In genomic region chr10:132121511-132121830, GRCh38 we compare ENCODE assay signal across 18 cellular contexts. TPM values are rescaled to one million over a fixed set of nuclear protein-coding genes. Genes with fewer than 3 reads are reported as not detected.
DNase-seq lines count a peak whose midpoint lies in the region; ATAC-seq and TF ChIP-seq lines count a peak whose summit lies in the region.
"Had no signal": no experiment of that assay in that cellular context is flagged by ENCODE, and none has a peak within 500 bp of the region (broad histone marks: within the 10 kb centered on the region; RNA-seq: fewer than 3 reads in every experiment).

No MANE protein-coding gene starts in this region.

- no peak overlapping the region for H3K4me3 ChIP-seq in heart right ventricle
- no peak overlapping the region for H3K4me3 ChIP-seq in lower lobe of right lung
- no peak overlapping the region for H3K4me3 ChIP-seq in spleen
- H3K4me3 ChIP-seq: A549, GM23338 had no signal

- peaks cover 31% of the 10 kb centered on the region for H3K27me3 Mint-ChIP-seq in chondrocyte (ENCODE audit: low read depth)
- H3K27me3 Mint-ChIP-seq: CD4-positive, alpha-beta T cell had no signal

- TF ChIP-seq POLR2A in spleen (IDR thresholded peaks at IDR 0.05): no peak

- DNase-seq in Right ventricle myocardium superior: peak; percentile 30
- no peak for DNase-seq in heart right ventricle
- peak; percentile 70 for DNase-seq in chondrocyte (ENCODE audit: low spot score)
- peak; percentile 24 for DNase-seq in lower lobe of right lung
- peak; percentile 43 for DNase-seq in spleen
- DNase-seq in activated naive CD4-positive, alpha-beta T cell treated with Interleukin-2 at 50 U/mL for 16 hours: no peak
- DNase-seq: AML-193; Caco-2; CD4-positive, alpha-beta T cell; H7; HFFc6 had no signal

- H3K4me3 Mint-ChIP-seq in chondrocyte (ENCODE audit: unreplicated experiment): no peak overlapping the region
- H3K4me3 Mint-ChIP-seq: CD4-positive, alpha-beta T cell; GM23338; HFFc6 had no signal

- H3K27me3 ChIP-seq in heart right ventricle: no peaks in the 10 kb centered on the region
- H3K27me3 ChIP-seq in lower lobe of right lung (ENCODE audit: low read depth): no peaks in the 10 kb centered on the region
- H3K27me3 ChIP-seq in spleen (replicated peaks in 1 of 7): no peaks in the 10 kb centered on the region

- intact Hi-C loops in Right ventricle myocardium superior (cut with DNase I) (no loop called here), heart right ventricle (cut with DNase I) (no loop called here), lower lobe of right lung (cut with DNase I) (no loop called here), spleen (cut with DNase I; ENCODE audit: low total_unique reads) (no loop called here)

- TF ChIP-seq CTCF in heart right ventricle (IDR thresholded peaks at IDR 0.05): no peak
- TF ChIP-seq CTCF in chondrocyte (IDR thresholded peaks at IDR 0.05): no peak
- TF ChIP-seq CTCF in lower lobe of right lung (IDR thresholded peaks at IDR 0.05): no peak
- TF ChIP-seq CTCF in spleen (IDR thresholded peaks at IDR 0.05 in 8 of 11, conservative IDR thresholded peaks at IDR 0.05 in 3 of 11): no peak

- no peaks in the 10 kb centered on the region for H3K4me1 Mint-ChIP-seq in chondrocyte (ENCODE audit: low read depth)

- H3K36me3 ChIP-seq in heart right ventricle (no peaks in the 10 kb centered on the region), lower lobe of right lung (no peaks in the 10 kb centered on the region), spleen (no peaks in the 10 kb centered on the region)

- H3K4me1 ChIP-seq in heart right ventricle: no peaks in the 10 kb centered on the region
- H3K4me1 ChIP-seq in lower lobe of right lung: no peaks in the 10 kb centered on the region
- no peaks in the 10 kb centered on the region for H3K4me1 ChIP-seq in spleen
- H3K4me1 ChIP-seq: A549, Caco-2 had no signal

- no peak overlapping the region for H3K27ac Mint-ChIP-seq in chondrocyte (ENCODE audit: unreplicated experiment)
- H3K27ac Mint-ChIP-seq: CD4-positive, alpha-beta T cell; HFFc6 had no signal

- ATAC-seq in Right ventricle myocardium superior (ENCODE audit: poor library complexity) (no peak), heart right ventricle (no peak), lower lobe of right lung (peak in 1 of 2 donors; percentile 7), GM19452 (IDR thresholded peaks at IDR 0.05; ENCODE audit: unreplicated experiment) (no peak), HG02885 (IDR thresholded peaks at IDR 0.05; ENCODE audit: poor library complexity, unreplicated experiment) (no peak)
- ATAC-seq: GM23338, HCT116 had no signal

- no peaks in the 10 kb centered on the region for H3K9me3 Mint-ChIP-seq in chondrocyte (ENCODE audit: low read depth)
- H3K9me3 Mint-ChIP-seq: CD4-positive, alpha-beta T cell; GM23338 had no signal

- peaks cover 9% of the 10 kb centered on the region for H3K36me3 Mint-ChIP-seq in chondrocyte (ENCODE audit: low read depth)

- H3K9me3 ChIP-seq in heart right ventricle (no peaks in the 10 kb centered on the region), lower lobe of right lung (no peaks in the 10 kb centered on the region), spleen (no peaks in the 10 kb centered on the region)
- H3K9me3 ChIP-seq: A549, Caco-2 had no signal

- H3K27ac ChIP-seq in heart right ventricle (no peak overlapping the region), lower lobe of right lung (no peak overlapping the region), spleen (no peak overlapping the region)
- H3K27ac ChIP-seq: 22Rv1, A549, C4-2B had no signal

- 82 to 93% methylated on average over 12 of the region's 12 CpGs for WGBS in heart right ventricle, 2 donors
- WGBS in spleen, 5 donors: 73 to 86% (median 81%) methylated on average over 6 to 12 of the region's 12 CpGs

RNA-seq across cellular contexts. Expression of gene JAKMIP3, which starts 55.7 kb away (rescaled TPM):
- total RNA-seq in Right ventricle myocardium superior (1.5 TPM), heart right ventricle (1 to 10 TPM; 1.0 to 2.5 (median 1.8) TPM), chondrocyte (0.67 to 1.6 TPM (median 0.69 TPM) in 3 replicates), lower lobe of right lung (0.18 TPM), spleen (under 1 TPM; 0.13 to 0.92 (median 0.44) TPM)
- polyA plus RNA-seq in heart right ventricle (1 to 10 TPM in 1 of 2 donors, under 1 TPM in 1; 0.04 to 2.7 TPM), spleen (under 1 TPM; 0.06 to 0.13 (median 0.13) TPM)

Comparison
In these comparisons a context has a peak if more than half of its experiments do, and no peak if none do; other contexts are left out.
1. DNase-seq: peak in Right ventricle myocardium superior (single experiment), chondrocyte (single experiment), lower lobe of right lung (single experiment) and spleen (single experiment); none in heart right ventricle (0 of 2) and activated naive CD4-positive, alpha-beta T cell treated with Interleukin-2 at 50 U/mL for 16 hours (single experiment).